In genomic region chr12:69238589-69239285, GRCh38 we compare ENCODE assay signal across 8 cellular contexts. TPM values are rescaled to one million over a fixed set of nuclear protein-coding genes. Genes with fewer than 3 reads are reported as not detected.
DNase-seq lines count a peak whose midpoint lies in the region; ATAC-seq, FAIRE-seq and TF ChIP-seq lines count a peak whose summit lies in the region.

No MANE protein-coding gene starts in this region.

- BruUV-seq in HCT116 (replicated peaks; lab: Mats Ljungman, UMichigan) = TSS peak; percentile 99

- no peak for DNase-seq in CD8-positive, alpha-beta memory T cell
- DNase-seq in HCT116 (ENCODE audit: low read depth, low spot score) (no peak), T-helper 17 cell (no peak), hepatocyte (ENCODE audit: low spot score) (no peak), stomach (no peak), urothelium cell line (ENCODE audit: low spot score) (no peak), SW480 (ENCODE audit: low spot score) (no peak), epidermal melanocyte (ENCODE audit: insufficient read length, low spot score) (no peak)

- peak overlapping the region; percentile 82 for H3K4me3 ChIP-seq in CD8-positive, alpha-beta memory T cell (ENCODE audit: low read length)
- H3K4me3 ChIP-seq in HCT116 (replicated peaks in 1 of 2; ENCODE audit: low read depth in 1 of 2, low read length in 2 of 2) = peak overlapping the region; percentile 51 to 98
- H3K4me3 ChIP-seq in hepatocyte = peak overlapping the region; percentile 54
- peak overlapping the region; percentile 84 to 93 (median 88) for H3K4me3 ChIP-seq in stomach

- H3K9me2 ChIP-seq in HCT116 (ENCODE audit: insufficient read depth) = no peaks in the 10 kb centered on the region
- H3K9me2 ChIP-seq in hepatocyte (replicated peaks; ENCODE audit: insufficient read depth) = no peaks in the 10 kb centered on the region

- POLR2A ChIA-PET in CD8-positive, alpha-beta memory T cell (lab: Charles Lee) = interaction anchor here (1.0 kb wide), 2 partner anchors 82 to 92 kb away, joined by 3 to 4 read pairs; no protein-coding TSS in a partner anchor
- POLR2A ChIA-PET in HCT116 (lab: Charles Lee) = no interaction called here

- H3K27me3 Mint-ChIP-seq in CD8-positive, alpha-beta memory T cell = no peaks in the 10 kb centered on the region
- no peaks in the 10 kb centered on the region for H3K27me3 Mint-ChIP-seq in T-helper 17 cell

- H4K20me1 ChIP-seq in HCT116 (ENCODE audit: insufficient read depth) = peaks cover 20% of the 10 kb centered on the region; the same call in 1 of the 2 replicates
- peaks cover 36% of the 10 kb centered on the region for H4K20me1 ChIP-seq in hepatocyte (ENCODE audit: insufficient read depth, poor library complexity, severe bottlenecking)

- peak overlapping the region; percentile 68 for H3K27ac ChIP-seq in CD8-positive, alpha-beta memory T cell (ENCODE audit: low read depth, low read length)
- H3K27ac ChIP-seq in HCT116 (ENCODE audit: low read depth, low read length) = peak overlapping the region; percentile 27
- H3K27ac ChIP-seq in hepatocyte = peak overlapping the region; percentile 88
- H3K27ac ChIP-seq in stomach = peak overlapping the region; percentile 91 to 99 (median 99)

- WGBS in hepatocyte (ENCODE audit: low lambda C conversion rate, missing lambda C conversion rate) = 24% methylated on average over 13 of the region's 13 CpGs
- WGBS in stomach, 5 donors = 16 to 20% (median 18%) methylated on average over 13 of the region's 13 CpGs

- peak overlapping the region; percentile 79 for H3K4me2 ChIP-seq in HCT116 (ENCODE audit: low read length)
- H3K4me2 ChIP-seq in hepatocyte = peak overlapping the region; percentile 83

- no peak for TF ChIP-seq RAD21 in HCT116 (IDR thresholded peaks at IDR 0.05; ENCODE audit: low read depth)

- TF ChIP-seq CTCF in HCT116 (IDR thresholded peaks at IDR 0.05 in 2 of 3, conservative IDR thresholded peaks at IDR 0.05 in 1 of 3; ENCODE audit: borderline replicate concordance in 1 of 3, insufficient read depth in 1 of 3, low read depth in 2 of 3, low read length in 2 of 3) (no peak), hepatocyte (IDR thresholded peaks at IDR 0.05; ENCODE audit: poor library complexity) (no peak), stomach (IDR thresholded peaks at IDR 0.05) (no peak)

- intact Hi-C loops in HCT116 (cut with micrococcal nuclease) = no loop called here
- intact Hi-C loops in stomach (cut with DNase I; ENCODE audit: low total_unique reads) = no loop called here

- H3K9me3 Mint-ChIP-seq in CD8-positive, alpha-beta memory T cell = no peaks in the 10 kb centered on the region

- H3K4me1 ChIP-seq in CD8-positive, alpha-beta memory T cell (ENCODE audit: insufficient read depth, low read length) = peaks cover 41% of the 10 kb centered on the region
- H3K4me1 ChIP-seq in HCT116 (ENCODE audit: control insufficient read depth in 1 of 2, insufficient read depth in 2 of 2, low read length in 2 of 2) = peaks cover 7 to 33% of the 10 kb centered on the region in 2 experiments; a peak in 3 of 4 replicates
- H3K4me1 ChIP-seq in hepatocyte (ENCODE audit: insufficient read depth) = peaks cover 19% of the 10 kb centered on the region
- peaks cover 31 to 47% (median 37%) of the 10 kb centered on the region in 4 donors for H3K4me1 ChIP-seq in stomach

- H3K79me2 ChIP-seq in HCT116 (ENCODE audit: insufficient read depth, low read length) (peaks cover 43% of the 10 kb centered on the region), hepatocyte (peaks cover 39% of the 10 kb centered on the region)

- H2AFZ ChIP-seq in HCT116 (ENCODE audit: low read depth, low read length, poor library complexity, severe bottlenecking) = peak overlapping the region; percentile 95
- peak overlapping the region; percentile 95 for H2AFZ ChIP-seq in hepatocyte

- H3K27me3 ChIP-seq in CD8-positive, alpha-beta memory T cell (ENCODE audit: insufficient read depth, low read length, poor library complexity, severe bottlenecking) = no peaks in the 10 kb centered on the region
- H3K27me3 ChIP-seq in HCT116 (ENCODE audit: insufficient read depth, low read length) (no peaks in the 10 kb centered on the region), hepatocyte (no peaks in the 10 kb centered on the region), stomach (no peaks in the 10 kb centered on the region)

- no peak for FAIRE-seq in urothelium cell line (lab: Jason Lieb, UNC)

- RAD21 ChIA-PET in HCT116 (lab: Charles Lee; ENCODE audit: low non-redundant PET in 1 of 2, low total read pairs in 2 of 2, uncharacterized antibody in 2 of 2, unreplicated experiment in 2 of 2) = no interaction called here

- H3K4me1 Mint-ChIP-seq in CD8-positive, alpha-beta memory T cell = peaks cover 41 to 54% (median 50%) of the 10 kb centered on the region in 3 donors
- peaks cover 29% of the 10 kb centered on the region for H3K4me1 Mint-ChIP-seq in T-helper 17 cell

- H3K36me3 Mint-ChIP-seq in CD8-positive, alpha-beta memory T cell = peaks cover 0 to 18% (median 0%) of the 10 kb centered on the region in 3 donors
- H3K36me3 Mint-ChIP-seq in T-helper 17 cell (ENCODE audit: low read depth) = peaks cover 4% of the 10 kb centered on the region

- peak overlapping the region; percentile 92 to 99 (median 96) for H3K27ac Mint-ChIP-seq in CD8-positive, alpha-beta memory T cell
- peak overlapping the region; percentile 97 for H3K27ac Mint-ChIP-seq in T-helper 17 cell

- TF ChIP-seq POLR2A in HCT116 (IDR thresholded peaks at IDR 0.05; ENCODE audit: borderline replicate concordance, extremely low read depth, insufficient read depth, insufficient read length) (no peak), stomach (IDR thresholded peaks at IDR 0.05) (no peak)

- peak; percentile 2; the same call in 1 of the 2 replicates for ATAC-seq in HCT116
- peak; percentile 5 for ATAC-seq in T-helper 17 cell

- peak overlapping the region; percentile 98 for H3K9ac ChIP-seq in HCT116 (ENCODE audit: low read length)

- H3K36me3 ChIP-seq in CD8-positive, alpha-beta memory T cell (ENCODE audit: insufficient read depth, low read length) = no peaks in the 10 kb centered on the region
- H3K36me3 ChIP-seq in HCT116 (ENCODE audit: control insufficient read depth in 1 of 2, insufficient read depth in 2 of 2, low read length in 2 of 2) (no peaks in the 10 kb centered on the region; a peak in 1 of 4 replicates), hepatocyte (replicated peaks; ENCODE audit: insufficient read depth, low read depth) (no peaks in the 10 kb centered on the region), stomach (no peaks in the 10 kb centered on the region)

- H3K9me3 ChIP-seq in CD8-positive, alpha-beta memory T cell (ENCODE audit: low read length) = no peaks in the 10 kb centered on the region
- H3K9me3 ChIP-seq in HCT116 (ENCODE audit: control insufficient read depth in 1 of 2, insufficient read depth in 1 of 2, low read depth in 1 of 2, low read length in 2 of 2) (no peaks in the 10 kb centered on the region), T-helper 17 cell (ENCODE audit: control insufficient read depth, low read length, poor library complexity, severe bottlenecking) (no peaks in the 10 kb centered on the region), hepatocyte (ENCODE audit: low read depth) (no peaks in the 10 kb centered on the region), stomach (no peaks in the 10 kb centered on the region)

- CTCF ChIA-PET in CD8-positive, alpha-beta memory T cell (lab: Charles Lee) = interaction anchor here (1.2 kb wide), 1 partner anchor 332 kb away, joined by 3 read pairs; no protein-coding TSS in a partner anchor
- CTCF ChIA-PET in HCT116 (lab: Charles Lee) = no interaction called here

- TF ChIP-seq EP300 in stomach (IDR thresholded peaks at IDR 0.05) = no peak

- peak overlapping the region; percentile 84 to 93 (median 91) for H3K4me3 Mint-ChIP-seq in CD8-positive, alpha-beta memory T cell
- peak overlapping the region; percentile 92 for H3K4me3 Mint-ChIP-seq in T-helper 17 cell

TF ChIP-seq in HCT116, 20 proteins besides CTCF, POLR2A, EP300 and RAD21:
- no peak for TF ChIP-seq SIN3A (IDR thresholded peaks at IDR 0.05; ENCODE audit: low read depth)
- TF ChIP-seq YY1 (IDR thresholded peaks at IDR 0.05; ENCODE audit: extremely low read depth, insufficient replicate concordance, low read depth, low read length) = no peak
- TF ChIP-seq ATF3 (IDR thresholded peaks at IDR 0.05) = no peak
- no peak for TF ChIP-seq ZFX (IDR thresholded peaks at IDR 0.05)
- TF ChIP-seq EZH2phosphoT487 (IDR thresholded peaks at IDR 0.05; ENCODE audit: borderline replicate concordance) = no peak
- TF ChIP-seq TCF7L2 (IDR thresholded peaks at IDR 0.05; ENCODE audit: borderline replicate concordance, extremely low read depth, insufficient read depth, insufficient read length) = no peak
- no peak for TF ChIP-seq EZH2 (IDR thresholded peaks at IDR 0.05)

RNA-seq across cellular contexts. Expression of gene CPSF6, which starts 0.6 kb away (rescaled TPM):
- total RNA-seq in CD8-positive, alpha-beta memory T cell = 100 to 1,000 TPM; 113 to 114 TPM
- 52.5 TPM for polyA plus RNA-seq in CD8-positive, alpha-beta memory T cell
- total RNA-seq in HCT116 (2021; ENCODE audit: unreplicated experiment) = 88.4 TPM
- 36.5 and 53.4 TPM in 2 replicates for polyA plus RNA-seq in HCT116 (2012)
- total RNA-seq in T-helper 17 cell = 10 to 100 TPM; 85.4 to 87.3 TPM
- total RNA-seq in hepatocyte = 37.4 and 40.1 TPM in 2 replicates
- 44.5 and 48.3 TPM in 2 replicates for polyA plus RNA-seq in hepatocyte
- total RNA-seq in stomach = 100 to 1,000 TPM in 1 of 5 donors, 10 to 100 TPM in 4; 40.6 to 113 (median 53.7) TPM
- 10 to 100 TPM; 14.9 to 19.2 (median 16.4) TPM for polyA plus RNA-seq in stomach

Comparison
In these comparisons a context has a peak if more than half of its experiments do, and no peak if none do; other contexts are left out.
1. H3K27ac ChIP-seq: peak in every context shown above with its lines; median percentile 99 in stomach; 88 in hepatocyte; 68 in CD8-positive, alpha-beta memory T cell; 27 in HCT116.